ENCODE assay signal across 20 cellular contexts in the genomic region with DNA sequence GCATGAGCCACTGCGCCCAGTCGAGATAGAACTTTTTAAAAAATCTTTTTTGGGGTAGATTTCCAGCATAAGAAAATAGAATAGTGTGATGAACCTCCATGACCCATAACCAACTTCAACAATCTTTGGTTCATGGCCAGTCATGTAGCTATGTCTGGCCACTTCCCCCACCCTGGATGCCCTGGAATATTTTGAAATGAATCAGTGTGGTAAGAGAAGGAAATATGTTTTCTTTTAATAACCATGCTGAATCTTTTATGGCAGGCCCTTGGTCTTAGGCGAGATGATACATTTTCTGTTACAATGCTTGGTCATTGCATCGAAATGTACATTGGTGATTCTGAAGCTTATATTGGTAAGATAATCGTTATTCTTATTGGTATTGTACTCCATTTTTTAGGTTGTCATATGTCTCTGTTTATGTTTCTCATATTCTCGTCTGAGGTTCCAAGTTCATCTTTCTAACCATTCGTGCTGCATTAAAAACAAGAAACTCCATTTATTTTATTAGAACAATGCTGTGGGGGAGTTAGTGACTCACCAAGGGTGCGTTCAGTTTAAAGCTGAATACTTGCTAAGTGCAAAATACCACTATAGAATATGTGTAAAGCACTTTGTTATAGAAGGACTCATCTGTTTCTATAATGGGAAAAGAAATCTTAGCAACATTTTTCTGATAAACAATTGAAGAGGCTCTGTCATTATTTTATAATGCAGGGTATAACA. TPM values are rescaled to one million over a fixed set of nuclear protein-coding genes. Genes with fewer than 3 reads are reported as not detected.
DNase-seq lines count a peak whose midpoint lies in the region; ATAC-seq, FAIRE-seq and TF ChIP-seq lines count a peak whose summit lies in the region.
"Had no signal": no experiment of that assay in that cellular context is flagged by ENCODE, and none has a peak within 500 bp of the region (broad histone marks: within the 10 kb centered on the region; RNA-seq: fewer than 3 reads in every experiment).

No MANE protein-coding gene starts in this region.

- FAIRE-seq in astrocyte (lab: Jason Lieb, UNC) = peak; percentile 90
- FAIRE-seq: GM18507 had no signal

- peak overlapping the region; percentile 65 for H3K4me2 ChIP-seq in astrocyte (ENCODE audit: low read length)

- H3K4me1 ChIP-seq in astrocyte (ENCODE audit: insufficient read depth, low read length) = peaks cover 34% of the 10 kb centered on the region
- H3K4me1 ChIP-seq: BE2C, uterus had no signal

- peak overlapping the region; percentile 87 for H3K27ac Mint-ChIP-seq in astrocyte (ENCODE audit: unreplicated experiment)
- H3K27ac Mint-ChIP-seq in T-helper 2 cell treated with Interferon-gamma antibody and Interleukin-4, amounts not matched to agents 5 μg/mL and 100 μg/mL, for 36 hours = no peak overlapping the region
- H3K27ac Mint-ChIP-seq: activated CD4-positive, alpha-beta T cell treated with anti-CD3 and anti-CD28 coated beads, Interleukin-2, amount 10 ng/mL, durations not matched to agents 24 days and 14 days; activated T-helper 1 cell treated with anti-CD3 and anti-CD28 coated beads, Interleukin-12 subunit alpha, Interleukin-12 subunit beta, Interleukin-2, Interleukin-4 antibody, amounts not matched to agents 30 ng/mL and 10 ng/mL and 1 ng/mL, durations not matched to agents 14 hours and 24 hours and 36 hours; stimulated activated naive CD8-positive, alpha-beta T cell treated with anti-CD3 and anti-CD28 coated beads, Interleukin-15, amount 100 ng/mL, for 72 hours had no signal

- no peaks in the 10 kb centered on the region for H3K79me2 ChIP-seq in astrocyte (ENCODE audit: insufficient read depth, low read length)

- H2AFZ ChIP-seq in astrocyte (ENCODE audit: low read depth, low read length) = no peak overlapping the region

- ATAC-seq in HG03571 (IDR thresholded peaks at IDR 0.05; ENCODE audit: unreplicated experiment) = no peak
- ATAC-seq: left lobe of liver; stimulated activated naive CD8-positive, alpha-beta T cell treated with anti-CD3 and anti-CD28 coated beads, Interleukin-15, amount 100 ng/mL, for 72 hours had no signal

- CTCF ChIA-PET in AG04449 (lab: Yijun Ruan, JAX) = interaction anchor here (0.9 to 1.1 kb wide), 2 partner anchors 12 to 15 kb away, joined by 3 read pairs; no protein-coding TSS in a partner anchor

- H3K36me3 ChIP-seq in astrocyte (ENCODE audit: insufficient read depth, low read length) = peaks cover 55% of the 10 kb centered on the region
- H3K36me3 ChIP-seq: uterus had no signal

- TF ChIP-seq CTCF in AG04449 (IDR thresholded peaks at IDR 0.05; ENCODE audit: insufficient read depth, low read length, missing control alignments) (no peak), astrocyte (IDR thresholded peaks at IDR 0.05; ENCODE audit: insufficient read depth, low read depth, low read length) (no peak)

- H3K4me3 ChIP-seq in AG04449 (ENCODE audit: low read depth, low read length) = no peak overlapping the region
- no peak overlapping the region for H3K4me3 ChIP-seq in astrocyte (ENCODE audit: insufficient read depth, low read depth, low read length)
- H3K4me3 ChIP-seq: uterus had no signal

- no peaks in the 10 kb centered on the region for H3K27me3 Mint-ChIP-seq in astrocyte (ENCODE audit: low read depth, unreplicated experiment)
- H3K27me3 Mint-ChIP-seq in T-helper 2 cell treated with Interferon-gamma antibody and Interleukin-4, amounts not matched to agents 5 μg/mL and 100 μg/mL, for 36 hours (ENCODE audit: low read depth) = no peaks in the 10 kb centered on the region
- H3K27me3 Mint-ChIP-seq: activated CD4-positive, alpha-beta T cell treated with anti-CD3 and anti-CD28 coated beads, Interleukin-2, amount 10 ng/mL, durations not matched to agents 24 days and 14 days; stimulated activated naive CD8-positive, alpha-beta T cell treated with anti-CD3 and anti-CD28 coated beads, Interleukin-15, amount 100 ng/mL, for 72 hours had no signal

- peak overlapping the region; percentile 44 for H3K9ac ChIP-seq in astrocyte (ENCODE audit: low read length)

- no peaks in the 10 kb centered on the region for H3K9me3 Mint-ChIP-seq in astrocyte (ENCODE audit: unreplicated experiment)
- H3K9me3 Mint-ChIP-seq in T-helper 2 cell treated with Interferon-gamma antibody and Interleukin-4, amounts not matched to agents 5 μg/mL and 100 μg/mL, for 36 hours = peaks cover 4% of the 10 kb centered on the region
- H3K9me3 Mint-ChIP-seq: activated CD4-positive, alpha-beta T cell treated with anti-CD3 and anti-CD28 coated beads, Interleukin-2, amount 10 ng/mL, durations not matched to agents 24 days and 14 days; activated T-helper 1 cell treated with anti-CD3 and anti-CD28 coated beads, Interleukin-12 subunit alpha, Interleukin-12 subunit beta, Interleukin-2, Interleukin-4 antibody, amounts not matched to agents 30 ng/mL and 10 ng/mL and 1 ng/mL, durations not matched to agents 14 hours and 24 hours and 36 hours; stimulated activated naive CD8-positive, alpha-beta T cell treated with anti-CD3 and anti-CD28 coated beads, Interleukin-15, amount 100 ng/mL, for 72 hours had no signal

- peak overlapping the region; percentile 90 for H3K27ac ChIP-seq in astrocyte (ENCODE audit: low read depth, low read length)
- H3K27ac ChIP-seq: uterus had no signal

- H4K20me1 ChIP-seq in astrocyte (ENCODE audit: insufficient read depth, low read length) = no peaks in the 10 kb centered on the region

- H3K36me3 Mint-ChIP-seq in astrocyte (ENCODE audit: low read depth, unreplicated experiment) = peaks cover 32% of the 10 kb centered on the region
- peaks cover 72% of the 10 kb centered on the region for H3K36me3 Mint-ChIP-seq in T-helper 2 cell treated with Interferon-gamma antibody and Interleukin-4, amounts not matched to agents 5 μg/mL and 100 μg/mL, for 36 hours (ENCODE audit: low read depth)

- DNase-seq in AG04449 (ENCODE audit: low read depth, low spot score) (peak; percentile 66), EH (ENCODE audit: low read depth) (peak; percentile 92), astrocyte (ENCODE audit: low read depth) (peak; percentile 80), hepatic stellate cell (ENCODE audit: low spot score) (peak; percentile 67), germinal center (ENCODE audit: low spot score) (no peak)
- no peak for DNase-seq in effector CD4-positive, alpha-beta T cell
- DNase-seq in T-helper 2 cell treated with Interferon-gamma antibody and Interleukin-4, amounts not matched to agents 5 μg/mL and 100 μg/mL, for 36 hours (ENCODE audit: low spot score) = no peak
- DNase-seq: activated CD4-positive, alpha-beta T cell treated with anti-CD3 and anti-CD28 coated beads, Interleukin-2, amount 10 ng/mL, durations not matched to agents 24 days and 14 days; amygdala; BE2C; cortex of kidney; erythroblast; Kasumi-1; NCI-H1694; stimulated activated naive CD8-positive, alpha-beta T cell treated with anti-CD3 and anti-CD28 coated beads, Interleukin-15, amount 100 ng/mL, for 72 hours; uterus had no signal

- H3K27me3 ChIP-seq in astrocyte (ENCODE audit: insufficient read depth, low read length) = no peaks in the 10 kb centered on the region
- H3K27me3 ChIP-seq: BE2C, uterus had no signal

- H3K4me3 Mint-ChIP-seq in astrocyte (ENCODE audit: unreplicated experiment) = no peak overlapping the region
- H3K4me3 Mint-ChIP-seq in T-helper 2 cell treated with Interferon-gamma antibody and Interleukin-4, amounts not matched to agents 5 μg/mL and 100 μg/mL, for 36 hours = no peak overlapping the region
- H3K4me3 Mint-ChIP-seq: activated CD4-positive, alpha-beta T cell treated with anti-CD3 and anti-CD28 coated beads, Interleukin-2, amount 10 ng/mL, durations not matched to agents 24 days and 14 days; activated T-helper 1 cell treated with anti-CD3 and anti-CD28 coated beads, Interleukin-12 subunit alpha, Interleukin-12 subunit beta, Interleukin-2, Interleukin-4 antibody, amounts not matched to agents 30 ng/mL and 10 ng/mL and 1 ng/mL, durations not matched to agents 14 hours and 24 hours and 36 hours; stimulated activated naive CD8-positive, alpha-beta T cell treated with anti-CD3 and anti-CD28 coated beads, Interleukin-15, amount 100 ng/mL, for 72 hours had no signal

- H3K9me3 ChIP-seq in astrocyte (ENCODE audit: insufficient read depth, low read depth, low read length) = no peaks in the 10 kb centered on the region
- H3K9me3 ChIP-seq: BE2C, uterus had no signal

- POLR2A ChIA-PET in AG04449 (lab: Yijun Ruan, JAX) = interaction anchor here (0.6 to 3.2 kb wide), 5 partner anchors 13 to 76 kb away, joined by 3 to 14 read pairs (median 3); partner anchors contain the start of gene UPF3A

- H3K4me1 Mint-ChIP-seq in astrocyte (ENCODE audit: low read depth, unreplicated experiment) = peaks cover 36% of the 10 kb centered on the region
- peaks cover 33% of the 10 kb centered on the region for H3K4me1 Mint-ChIP-seq in T-helper 2 cell treated with Interferon-gamma antibody and Interleukin-4, amounts not matched to agents 5 μg/mL and 100 μg/mL, for 36 hours (ENCODE audit: low read depth)

RNA-seq across cellular contexts. Expression of gene UPF3A, which starts 16.4 kb away (rescaled TPM):
- total RNA-seq in astrocyte = 37.5 and 44.8 TPM in 2 replicates

RNA-seq across cellular contexts. Expression of gene CDC16, which starts 30.4 kb away (rescaled TPM):
- total RNA-seq in astrocyte = 77.0 and 81.0 TPM in 2 replicates

RNA-seq across cellular contexts. Expression of gene CHAMP1, which starts 49.3 kb away (rescaled TPM):
- 23.9 and 26.8 TPM in 2 replicates for total RNA-seq in astrocyte

Comparison
In these comparisons a context has a peak if more than half of its experiments do, and no peak if none do; other contexts are left out.
1. DNase-seq: peak in AG04449 (single experiment), EH (single experiment), astrocyte (single experiment) and hepatic stellate cell (single experiment); none in effector CD4-positive, alpha-beta T cell (single experiment), germinal center (single experiment) and T-helper 2 cell treated with Interferon-gamma antibody and Interleukin-4, amounts not matched to agents 5 μg/mL and 100 μg/mL, for 36 hours (single experiment).